ENCODE assay signal across 1 cellular context in genomic region chr10:21525367-21526183, GRCh38.
TF ChIP-seq lines count a peak whose summit lies in the region.

Gene SKIDA1 (minus strand): TSS chr10:21525682. CDS start chr10:21517822, 7,860 bp downstream.

TF ChIP-seq in HepG2, 621 proteins besides CTCF, POLR2A, EP300 and RAD21 (continued from another document and continues in another):
- peak; percentile 71 for TF ChIP-seq ZNF414 (CRISPR knock-in tag; IDR thresholded peaks at IDR 0.05)
- TF ChIP-seq HES4 (CRISPR knock-in tag; IDR thresholded peaks at IDR 0.05; ENCODE audit: borderline replicate concordance), result peak; percentile 82
- TF ChIP-seq HMGA1 (CRISPR knock-in tag; conservative IDR thresholded peaks at IDR 0.05), result no peak
- TF ChIP-seq NR2F1 (CRISPR knock-in tag; IDR thresholded peaks at IDR 0.05), result peak; percentile 96 to 98
- TF ChIP-seq ELF1 (CRISPR knock-in tag; IDR thresholded peaks at IDR 0.05), result peak; percentile 44; the same call in 1 of the 2 replicates
- peak; percentile 77; the same call in 1 of the 2 replicates for TF ChIP-seq PPARG (CRISPR knock-in tag; conservative IDR thresholded peaks at IDR 0.05)
- peak; percentile 66 for TF ChIP-seq ZNF709 (CRISPR knock-in tag; IDR thresholded peaks at IDR 0.05)
- no peak for TF ChIP-seq TP53 (CRISPR knock-in tag; conservative IDR thresholded peaks at IDR 0.05)
- TF ChIP-seq ZBTB7A (CRISPR knock-in tag; IDR thresholded peaks at IDR 0.05), result no peak; the same call in 1 of the 2 replicates
- TF ChIP-seq PHF8 (CRISPR knock-in tag; IDR thresholded peaks at IDR 0.05), result peak; percentile 78
- TF ChIP-seq PHB2 (IDR thresholded peaks at IDR 0.05; ENCODE audit: partially characterized antibody), result no peak
- TF ChIP-seq DNMT1 (CRISPR knock-in tag; IDR thresholded peaks at IDR 0.05), result no peak
- TF ChIP-seq RBAK (CRISPR knock-in tag; IDR thresholded peaks at IDR 0.05), result no peak
- peak; percentile 60; the same call in 1 of the 2 replicates for TF ChIP-seq ZNF761 (CRISPR knock-in tag; conservative IDR thresholded peaks at IDR 0.05)
- TF ChIP-seq RXRA (CRISPR knock-in tag; IDR thresholded peaks at IDR 0.05), result peak; percentile 87
- 0 out of 2 replicates have a peak, but pooled peaks have one; percentile 15 for TF ChIP-seq AHDC1 (CRISPR knock-in tag; IDR thresholded peaks at IDR 0.05; ENCODE audit: borderline replicate concordance)
- TF ChIP-seq TGIF2 (CRISPR knock-in tag; IDR thresholded peaks at IDR 0.05), result 0 out of 2 replicates have a peak, but pooled peaks have one; percentile 16
- peak; percentile 67; the same call in 1 of the 2 replicates for TF ChIP-seq SKIL (CRISPR knock-in tag; IDR thresholded peaks at IDR 0.05; ENCODE audit: borderline replicate concordance)
- TF ChIP-seq E2F1 (CRISPR knock-in tag; IDR thresholded peaks at IDR 0.05), result peak; percentile 78
- no peak for TF ChIP-seq NPAS2 (CRISPR knock-in tag; IDR thresholded peaks at IDR 0.05; ENCODE audit: borderline replicate concordance)
- no peak for TF ChIP-seq GPN1 (CRISPR knock-in tag; IDR thresholded peaks at IDR 0.05; ENCODE audit: borderline replicate concordance)
- peak; percentile 10; the same call in 1 of the 2 replicates for TF ChIP-seq ZNF7 (CRISPR knock-in tag; IDR thresholded peaks at IDR 0.05)
- TF ChIP-seq SP4 (CRISPR knock-in tag; IDR thresholded peaks at IDR 0.05), result peak; percentile 44
- peak; percentile 92 for TF ChIP-seq ZNF605 (CRISPR knock-in tag; IDR thresholded peaks at IDR 0.05)
- TF ChIP-seq ZNF333 (CRISPR knock-in tag; IDR thresholded peaks at IDR 0.05; ENCODE audit: borderline replicate concordance), result 0 out of 2 replicates have a peak, but pooled peaks have one; percentile 33
- TF ChIP-seq CAMTA2 (CRISPR knock-in tag; IDR thresholded peaks at IDR 0.05; ENCODE audit: borderline replicate concordance), result peak; percentile 73; the same call in 1 of the 2 replicates
- TF ChIP-seq TCF7L2 (IDR thresholded peaks at IDR 0.05; ENCODE audit: low read depth, low read length), result no peak
- TF ChIP-seq NFATC3 (CRISPR knock-in tag; IDR thresholded peaks at IDR 0.05), result no peak
- peak; percentile 91; the same call in 1 of the 2 replicates for TF ChIP-seq RNF219 (CRISPR knock-in tag; IDR thresholded peaks at IDR 0.05)
- peak; percentile 100 for TF ChIP-seq ZBTB25 (CRISPR knock-in tag; IDR thresholded peaks at IDR 0.05)
- no peak for TF ChIP-seq ZNF343 (CRISPR knock-in tag; IDR thresholded peaks at IDR 0.05)
- TF ChIP-seq JUND (CRISPR knock-in tag; IDR thresholded peaks at IDR 0.05), result no peak
- TF ChIP-seq ZNF558 (CRISPR knock-in tag; IDR thresholded peaks at IDR 0.05; ENCODE audit: borderline replicate concordance), result no peak
- peak; percentile 36; the same call in 1 of the 2 replicates for TF ChIP-seq ZBTB38 (CRISPR knock-in tag; IDR thresholded peaks at IDR 0.05)
- TF ChIP-seq ZNF296 (CRISPR knock-in tag; conservative IDR thresholded peaks at IDR 0.05), result no peak
- no peak for TF ChIP-seq NR1H2 (CRISPR knock-in tag; IDR thresholded peaks at IDR 0.05; ENCODE audit: borderline replicate concordance, low read depth)
- TF ChIP-seq EEA1 (CRISPR knock-in tag; IDR thresholded peaks at IDR 0.05; ENCODE audit: borderline replicate concordance), result 0 out of 2 replicates have a peak, but pooled peaks have one; percentile 54
- no peak for TF ChIP-seq ZNF17 (CRISPR knock-in tag; IDR thresholded peaks at IDR 0.05)
- no peak for TF ChIP-seq SRSF9 (IDR thresholded peaks at IDR 0.05; ENCODE audit: borderline replicate concordance, insufficient read depth, low read depth, low read length, poor library complexity, severe bottlenecking)
- 0 out of 2 replicates have a peak, but pooled peaks have one; percentile 49 for TF ChIP-seq MIER2 (CRISPR knock-in tag; IDR thresholded peaks at IDR 0.05)
- TF ChIP-seq ZNF552 (CRISPR knock-in tag; IDR thresholded peaks at IDR 0.05; ENCODE audit: borderline replicate concordance), result peak; percentile 59; the same call in 1 of the 2 replicates
- TF ChIP-seq KLF9 (CRISPR knock-in tag; IDR thresholded peaks at IDR 0.05; ENCODE audit: low read depth), result no peak
- TF ChIP-seq ZNF557 (CRISPR knock-in tag; IDR thresholded peaks at IDR 0.05), result peak; percentile 58; the same call in 1 of the 2 replicates
- no peak for TF ChIP-seq GMEB2 (CRISPR knock-in tag; IDR thresholded peaks at IDR 0.05; ENCODE audit: low read depth)
- no peak for TF ChIP-seq BRCA1 (CRISPR knock-in tag; IDR thresholded peaks at IDR 0.05)
- peak; percentile 39; the same call in 1 of the 2 replicates for TF ChIP-seq ZBTB4 (CRISPR knock-in tag; IDR thresholded peaks at IDR 0.05; ENCODE audit: borderline replicate concordance)
- no peak; the same call in none of the 2 replicates for TF ChIP-seq AHR (CRISPR knock-in tag; IDR thresholded peaks at IDR 0.05)
- TF ChIP-seq CENPT (CRISPR knock-in tag; IDR thresholded peaks at IDR 0.05; ENCODE audit: low read depth), result no peak
